Comparison of ENCODE assay signal across 1 cellular context in genomic region chr11:560305-561147, GRCh38.
TF ChIP-seq lines count a peak whose summit lies in the region.

TSS of gene LMNTD2 (minus strand) at chr11:560738. CDS start at chr11:560716, 22 bp downstream.
TSS of gene RASSF7 (plus strand) at chr11:560970. CDS start at chr11:561769, 799 bp downstream.

TF ChIP-seq in K562, 482 proteins besides CTCF, POLR2A, EP300 and RAD21 (continued from another document):
- TF ChIP-seq TCF15 (CRISPR knock-in tag; IDR thresholded peaks at IDR 0.05) (no peak), NR1H2 (CRISPR knock-in tag; IDR thresholded peaks at IDR 0.05) (no peak), TCFL5 (CRISPR knock-in tag; conservative IDR thresholded peaks at IDR 0.05) (no peak)
- TF ChIP-seq, protein P1, sequence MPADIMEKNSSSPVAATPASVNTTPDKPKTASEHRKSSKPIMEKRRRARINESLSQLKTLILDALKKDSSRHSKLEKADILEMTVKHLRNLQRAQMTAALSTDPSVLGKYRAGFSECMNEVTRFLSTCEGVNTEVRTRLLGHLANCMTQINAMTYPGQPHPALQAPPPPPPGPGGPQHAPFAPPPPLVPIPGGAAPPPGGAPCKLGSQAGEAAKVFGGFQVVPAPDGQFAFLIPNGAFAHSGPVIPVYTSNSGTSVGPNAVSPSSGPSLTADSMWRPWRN (IDR thresholded peaks at IDR 0.05; ENCODE audit: low read depth), result no peak
- TF ChIP-seq, protein P2, sequence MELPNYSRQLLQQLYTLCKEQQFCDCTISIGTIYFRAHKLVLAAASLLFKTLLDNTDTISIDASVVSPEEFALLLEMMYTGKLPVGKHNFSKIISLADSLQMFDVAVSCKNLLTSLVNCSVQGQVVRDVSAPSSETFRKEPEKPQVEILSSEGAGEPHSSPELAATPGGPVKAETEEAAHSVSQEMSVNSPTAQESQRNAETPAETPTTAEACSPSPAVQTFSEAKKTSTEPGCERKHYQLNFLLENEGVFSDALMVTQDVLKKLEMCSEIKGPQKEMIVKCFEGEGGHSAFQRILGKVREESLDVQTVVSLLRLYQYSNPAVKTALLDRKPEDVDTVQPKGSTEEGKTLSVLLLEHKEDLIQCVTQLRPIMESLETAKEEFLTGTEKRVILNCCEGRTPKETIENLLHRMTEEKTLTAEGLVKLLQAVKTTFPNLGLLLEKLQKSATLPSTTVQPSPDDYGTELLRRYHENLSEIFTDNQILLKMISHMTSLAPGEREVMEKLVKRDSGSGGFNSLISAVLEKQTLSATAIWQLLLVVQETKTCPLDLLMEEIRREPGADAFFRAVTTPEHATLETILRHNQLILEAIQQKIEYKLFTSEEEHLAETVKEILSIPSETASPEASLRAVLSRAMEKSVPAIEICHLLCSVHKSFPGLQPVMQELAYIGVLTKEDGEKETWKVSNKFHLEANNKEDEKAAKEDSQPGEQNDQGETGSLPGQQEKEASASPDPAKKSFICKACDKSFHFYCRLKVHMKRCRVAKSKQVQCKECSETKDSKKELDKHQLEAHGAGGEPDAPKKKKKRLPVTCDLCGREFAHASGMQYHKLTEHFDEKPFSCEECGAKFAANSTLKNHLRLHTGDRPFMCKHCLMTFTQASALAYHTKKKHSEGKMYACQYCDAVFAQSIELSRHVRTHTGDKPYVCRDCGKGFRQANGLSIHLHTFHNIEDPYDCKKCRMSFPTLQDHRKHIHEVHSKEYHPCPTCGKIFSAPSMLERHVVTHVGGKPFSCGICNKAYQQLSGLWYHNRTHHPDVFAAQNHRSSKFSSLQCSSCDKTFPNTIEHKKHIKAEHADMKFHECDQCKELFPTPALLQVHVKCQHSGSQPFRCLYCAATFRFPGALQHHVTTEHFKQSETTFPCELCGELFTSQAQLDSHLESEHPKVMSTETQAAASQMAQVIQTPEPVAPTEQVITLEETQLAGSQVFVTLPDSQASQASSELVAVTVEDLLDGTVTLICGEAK (IDR thresholded peaks at IDR 0.05), result no peak
- TF ChIP-seq, protein P2 (CRISPR knock-in tag; IDR thresholded peaks at IDR 0.05), result no peak
